ENCODE assay signal across 34 cellular contexts in the genomic region with DNA sequence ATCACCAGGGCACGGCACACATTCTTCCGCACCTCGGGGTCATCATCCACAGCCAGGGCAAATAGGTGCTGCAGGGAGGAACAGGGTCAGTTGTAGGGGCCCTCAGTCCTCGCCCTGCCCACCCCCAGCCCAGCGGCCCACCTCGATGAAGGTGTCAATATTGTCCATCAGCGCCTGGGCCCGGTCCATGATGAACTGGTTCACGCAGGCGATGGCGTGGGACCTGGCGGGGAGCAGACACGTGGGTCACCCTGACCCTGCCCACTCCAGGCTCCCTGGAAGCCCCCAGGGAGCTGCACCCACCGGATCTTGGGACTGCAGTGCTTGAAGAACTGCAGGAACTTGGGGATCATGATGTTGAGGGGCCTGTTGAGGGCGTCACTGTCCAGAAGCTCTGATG. TPM values are rescaled to one million over a fixed set of nuclear protein-coding genes. Genes with fewer than 3 reads are reported as not detected.
"Had no signal": no experiment of that assay in that cellular context is flagged by ENCODE, and none has a peak within 500 bp of the region (broad histone marks: within the 10 kb centered on the region; RNA-seq: fewer than 3 reads in every experiment).

No MANE protein-coding gene starts in this region.

- H3K4me2 ChIP-seq: hepatocyte, smooth muscle cell had no signal

- DNase-seq: activated CD4-positive, alpha-beta T cell treated with anti-CD3 and anti-CD28 coated beads for 48 hours; activated CD4-positive, alpha-beta T cell treated with anti-CD3 and anti-CD28 coated beads, Interleukin-2, amount 50 U/mL, for 48 hours; activated CD8-positive, alpha-beta memory T cell treated with anti-CD3 and anti-CD28 coated beads for 24 hours; activated effector memory CD4-positive, alpha-beta T cell treated with Interleukin-2 at 50 U/mL for 16 hours; activated naive CD4-positive, alpha-beta T cell treated with Interleukin-2 at 50 U/mL for 16 hours; anterior cingulate cortex; cerebellar nuclear complex; dorsolateral prefrontal cortex; effector memory CD4-positive, alpha-beta T cell; gastrocnemius medialis; islet precursor cell; left ventricle myocardium inferior; pancreas; retina; stimulated activated CD4-positive, alpha-beta T cell treated with anti-CD3 and anti-CD28 coated beads, Interleukin-1b, Interleukin-23, amount 100 ng/mL, for 48 hours; stimulated activated CD4-positive, alpha-beta T cell treated with anti-CD3 and anti-CD28 coated beads, Interleukin-4, amount 100 ng/mL, for 4 hours; stimulated activated CD8-positive, alpha-beta memory T cell treated with anti-CD3 and anti-CD28 coated beads, Interleukin-4, amount 100 ng/mL, for 48 hours; stimulated activated naive B cell treated with anti-CD40 and anti-IgM and Interleukin-4, amounts not matched to agents 10 μg/mL and 1 μg/mL and 100 μg/mL, for 72 hours; T-helper 17 cell; T1000; tibial artery; WERI-Rb-1 had no signal

- H3K27ac ChIP-seq: cardiac muscle cell, coronary artery, gastrocnemius medialis, hepatocyte, left ventricle myocardium inferior, neutrophil, pancreas, prostate gland, suprapubic skin, tibial artery, WERI-Rb-1 had no signal

- H3K27me3 ChIP-seq: cardiac muscle cell, dorsolateral prefrontal cortex, gastrocnemius medialis, hepatocyte, neutrophil, pancreas, suprapubic skin, tibial artery had no signal

- H3K9me3 ChIP-seq: gastrocnemius medialis, left ventricle myocardium inferior, neutrophil, pancreas, prostate gland, suprapubic skin, tibial artery had no signal

- ATAC-seq: activated CD4-positive, CD25-positive, alpha-beta regulatory T cell treated with anti-CD3 and anti-CD28 coated beads, Interleukin-2, amount 50 U/mL, for 24 hours; gastrocnemius medialis; pancreas; stimulated activated naive B cell treated with anti-CD40 and anti-IgM and Interleukin-4, amounts not matched to agents 10 μg/mL and 1 μg/mL and 100 μg/mL, for 72 hours; T-helper 17 cell had no signal

- H3K4me3 ChIP-seq: cardiac muscle cell, coronary artery, dorsolateral prefrontal cortex, gastrocnemius medialis, hepatocyte, left ventricle myocardium inferior, pancreas, prostate gland, smooth muscle cell, suprapubic skin, tibial artery had no signal

- H3K4me1 ChIP-seq: pancreas, prostate gland had no signal

- H2AFZ ChIP-seq: hepatocyte had no signal

RNA-seq across cellular contexts. Expression of gene GNG14, which starts 27.3 kb away (rescaled TPM):
- total RNA-seq: dorsolateral prefrontal cortex, gastrocnemius medialis, hepatocyte, left ventricle myocardium inferior, lung microvascular endothelial cell, mucosa of gallbladder, pancreas, prostate gland, smooth muscle cell, suprapubic skin, T-helper 17 cell, ureter had no signal
- polyA plus RNA-seq: adipose tissue, cardiac muscle cell, hepatocyte, pancreas, smooth muscle cell had no signal
